10 cellular contexts compared by ENCODE assay signal in the genomic region with DNA sequence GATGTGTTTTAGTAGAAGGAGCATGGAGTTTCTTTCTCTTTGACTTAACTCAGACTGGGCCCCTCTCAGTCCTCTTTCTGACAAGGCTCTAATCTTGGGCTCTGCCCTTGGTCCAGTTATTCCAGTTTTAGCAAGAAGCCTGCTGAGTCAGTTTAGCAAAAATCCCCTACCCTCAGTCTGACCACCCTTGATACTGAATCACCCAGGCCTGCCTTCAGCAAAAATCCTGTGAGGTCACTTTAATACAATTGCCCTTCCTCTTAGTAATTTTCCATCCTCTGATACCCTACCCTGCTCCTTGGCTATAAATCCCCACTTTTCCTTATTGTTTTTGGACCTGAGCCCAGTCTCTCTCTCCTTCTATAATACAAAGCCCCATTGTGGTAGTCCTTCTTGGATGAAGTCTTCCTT.
DNase-seq lines count a peak whose midpoint lies in the region; ATAC-seq and TF ChIP-seq lines count a peak whose summit lies in the region.
"Had no signal": no experiment of that assay in that cellular context is flagged by ENCODE, and none has a peak within 500 bp of the region (broad histone marks: within the 10 kb centered on the region; RNA-seq: fewer than 3 reads in every experiment).

No MANE protein-coding gene starts in this region.

- no peaks in the 10 kb centered on the region for H3K36me3 Mint-ChIP-seq in chondrocyte (ENCODE audit: low read depth)
- no peaks in the 10 kb centered on the region for H3K36me3 Mint-ChIP-seq in T-helper 2 cell treated with Interferon-gamma antibody and Interleukin-4, amounts not matched to agents 5 μg/mL and 100 μg/mL, for 36 hours (ENCODE audit: low read depth)

- peak overlapping the region; percentile 64 for H3K27ac Mint-ChIP-seq in chondrocyte (ENCODE audit: unreplicated experiment)
- no peak overlapping the region for H3K27ac Mint-ChIP-seq in T-helper 2 cell treated with Interferon-gamma antibody and Interleukin-4, amounts not matched to agents 5 μg/mL and 100 μg/mL, for 36 hours

- H3K9me3 ChIP-seq in mucosa of descending colon: no peaks in the 10 kb centered on the region

- TF ChIP-seq CTCF in LNCaP clone FGC (IDR thresholded peaks at IDR 0.05; ENCODE audit: control insufficient read depth, extremely low read depth, insufficient read depth) (no peak), chondrocyte (IDR thresholded peaks at IDR 0.05) (no peak), mucosa of descending colon (IDR thresholded peaks at IDR 0.05) (no peak)

- peaks cover 16% of the 10 kb centered on the region for H3K4me1 Mint-ChIP-seq in chondrocyte (ENCODE audit: low read depth)
- H3K4me1 Mint-ChIP-seq in T-helper 2 cell treated with Interferon-gamma antibody and Interleukin-4, amounts not matched to agents 5 μg/mL and 100 μg/mL, for 36 hours (ENCODE audit: low read depth): no peaks in the 10 kb centered on the region

- in situ Hi-C loops in Caki2 (cut with HindIII; ENCODE audit: low pct_unique_long_range_greater_than_20kb, low sequenced_read_pairs): no loop called here

- no peaks in the 10 kb centered on the region for H3K4me1 ChIP-seq in mucosa of descending colon (ENCODE audit: low read depth)

- H3K4me3 ChIP-seq in LNCaP clone FGC (ENCODE audit: low read depth, low read length) (no peak overlapping the region), mucosa of descending colon (no peak overlapping the region)
- H3K4me3 ChIP-seq: K562 had no signal

- no peaks in the 10 kb centered on the region for H3K9me3 Mint-ChIP-seq in chondrocyte (ENCODE audit: low read depth)
- peaks cover 3% of the 10 kb centered on the region for H3K9me3 Mint-ChIP-seq in T-helper 2 cell treated with Interferon-gamma antibody and Interleukin-4, amounts not matched to agents 5 μg/mL and 100 μg/mL, for 36 hours

- no peaks in the 10 kb centered on the region for H3K36me3 ChIP-seq in mucosa of descending colon (ENCODE audit: low read depth)

- peak; percentile 90 for ATAC-seq in mucosa of descending colon
- ATAC-seq: K562 had no signal

- DNase-seq in Caki2 (ENCODE audit: low read depth) (peak; percentile 95), LNCaP clone FGC (ENCODE audit: low read depth) (peak; percentile 18), chondrocyte (ENCODE audit: low spot score) (no peak), mucosa of descending colon (peak in 1 of 3 donors; percentile 60), NOMO-1 treated with dmso at 0.1 percent for 144 hours (lab: John Stamatoyannopoulos, UW; ENCODE audit: unreplicated experiment) (no peak), midbrain (lab: John Stamatoyannopoulos, UW) (no peak)
- no peak for DNase-seq in activated effector memory CD4-positive, alpha-beta T cell treated with Interleukin-2 at 50 U/mL for 16 hours
- no peak for DNase-seq in T-helper 2 cell treated with Interferon-gamma antibody and Interleukin-4, amounts not matched to agents 5 μg/mL and 100 μg/mL, for 36 hours (ENCODE audit: low spot score)
- DNase-seq: SHP77 treated with DMSO at 0.1 percent for 48 hours had no signal

- H3K4me3 Mint-ChIP-seq in chondrocyte (ENCODE audit: unreplicated experiment): no peak overlapping the region
- H3K4me3 Mint-ChIP-seq in T-helper 2 cell treated with Interferon-gamma antibody and Interleukin-4, amounts not matched to agents 5 μg/mL and 100 μg/mL, for 36 hours: no peak overlapping the region

- H3K27me3 Mint-ChIP-seq in chondrocyte (ENCODE audit: low read depth): no peaks in the 10 kb centered on the region
- no peaks in the 10 kb centered on the region for H3K27me3 Mint-ChIP-seq in T-helper 2 cell treated with Interferon-gamma antibody and Interleukin-4, amounts not matched to agents 5 μg/mL and 100 μg/mL, for 36 hours (ENCODE audit: low read depth)

- intact Hi-C loops in mucosa of descending colon (cut with DNase I, micrococcal nuclease): no loop called here

Comparison
In these comparisons a context has a peak if more than half of its experiments do, and no peak if none do; other contexts are left out.
1. DNase-seq: peak in Caki2 (single experiment) and LNCaP clone FGC (single experiment); none in chondrocyte (single experiment), NOMO-1 treated with dmso at 0.1 percent for 144 hours (single experiment), midbrain (single experiment), activated effector memory CD4-positive, alpha-beta T cell treated with Interleukin-2 at 50 U/mL for 16 hours (single experiment) and T-helper 2 cell treated with Interferon-gamma antibody and Interleukin-4, amounts not matched to agents 5 μg/mL and 100 μg/mL, for 36 hours (single experiment).